In the genomic region with DNA sequence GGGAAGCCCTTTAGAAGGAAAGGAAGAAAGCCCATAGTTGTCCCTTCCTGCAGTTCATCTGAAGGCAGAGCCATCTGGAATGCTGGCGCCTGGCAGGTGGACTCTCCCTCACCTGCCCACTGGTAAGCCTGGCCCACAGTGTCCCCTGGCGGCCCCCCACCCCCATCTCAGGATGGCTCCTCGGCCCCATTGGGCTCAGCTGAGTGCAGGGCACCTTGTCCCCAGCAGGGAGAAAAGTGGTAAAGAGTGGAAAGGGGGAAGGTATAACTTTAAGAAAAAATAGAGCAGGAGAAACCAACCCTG, we compare ENCODE assay signal across 26 cellular contexts. TPM values are rescaled to one million over a fixed set of nuclear protein-coding genes. Genes with fewer than 3 reads are reported as not detected.
DNase-seq lines count a peak whose midpoint lies in the region; FAIRE-seq and TF ChIP-seq lines count a peak whose summit lies in the region.
"Had no signal": no experiment of that assay in that cellular context is flagged by ENCODE, and none has a peak within 500 bp of the region (broad histone marks: within the 10 kb centered on the region; RNA-seq: fewer than 3 reads in every experiment).

No MANE protein-coding gene starts in this region.

- peaks cover 50% of the 10 kb centered on the region for H3K79me2 ChIP-seq in smooth muscle cell (ENCODE audit: low read depth)

- H3K36me3 ChIP-seq in BLaER1: peaks cover 68% of the 10 kb centered on the region
- peaks cover 37% of the 10 kb centered on the region for H3K36me3 ChIP-seq in HUES64 (ENCODE audit: insufficient read depth, low read length)
- no peaks in the 10 kb centered on the region for H3K36me3 ChIP-seq in smooth muscle cell (ENCODE audit: low read depth)
- H3K36me3 ChIP-seq: pancreas had no signal

- H3K27me3 ChIP-seq in BLaER1 (no peaks in the 10 kb centered on the region), HUES64 (ENCODE audit: insufficient read depth, low read length) (no peaks in the 10 kb centered on the region), smooth muscle cell (ENCODE audit: low read depth) (no peaks in the 10 kb centered on the region)
- H3K27me3 ChIP-seq: pancreas, stomach, vagina had no signal

- FAIRE-seq in H54 (lab: Jason Lieb, UNC): no peak
- FAIRE-seq: bronchial epithelial cell, pancreas had no signal

- H3F3A ChIP-seq in smooth muscle cell (ENCODE audit: low read depth): no peaks in the 10 kb centered on the region

- H3K9ac ChIP-seq in BLaER1: peak overlapping the region; percentile 12; the same call in 1 of the 2 replicates
- no peak overlapping the region for H3K9ac ChIP-seq in HUES64 (ENCODE audit: low read depth, low read length)
- H3K9ac ChIP-seq in smooth muscle cell (ENCODE audit: low read depth): no peak overlapping the region

- H3K36me3 Mint-ChIP-seq in brain (peaks cover 43% of the 10 kb centered on the region), nephron progenitor cell (ENCODE audit: low read depth) (peaks cover 54% of the 10 kb centered on the region)

- H4K20me1 ChIP-seq in BLaER1 (peaks cover 90% of the 10 kb centered on the region), smooth muscle cell (ENCODE audit: low read depth) (peaks cover 96% of the 10 kb centered on the region)

- H3K27ac ChIP-seq in BLaER1 (peak overlapping the region; percentile 50; the same call in 1 of the 2 replicates), HUES64 (ENCODE audit: low read depth, low read length) (0 out of 2 replicates have a peak overlapping the region, but pooled peaks have one; percentile 30), smooth muscle cell (ENCODE audit: low read depth) (no peak overlapping the region)
- H3K27ac ChIP-seq: HL-60, pancreas, stomach, vagina had no signal

- peak overlapping the region; percentile 80 for H3K4me2 ChIP-seq in BLaER1
- H3K4me2 ChIP-seq in smooth muscle cell: no peak overlapping the region

- no peak overlapping the region for H3K4me3 Mint-ChIP-seq in brain
- no peak overlapping the region for H3K4me3 Mint-ChIP-seq in nephron progenitor cell
- H3K4me3 Mint-ChIP-seq: activated CD8-positive, alpha-beta T cell treated with anti-CD3 and anti-CD28 coated beads, Interleukin-2, amount 10 ng/mL, durations not matched to agents 7 days and 5 days; activated naive CD4-positive, alpha-beta T cell treated with anti-CD3 and anti-CD28 coated beads, Interleukin-2, amount 50 U/mL, for 24 hours; B cell; nephron had no signal

- no peak for TF ChIP-seq POLR2A in H54 (IDR thresholded peaks at IDR 0.05; ENCODE audit: low read depth, low read length)

- WGBS in HUES64: 81% methylated on average over 3 of the region's 3 CpGs
- 92% methylated on average over 3 of the region's 3 CpGs for WGBS in smooth muscle cell (ENCODE audit: low lambda C conversion rate)

- peaks cover 12% of the 10 kb centered on the region for H3K4me1 Mint-ChIP-seq in brain
- H3K4me1 Mint-ChIP-seq in nephron progenitor cell: peaks cover 30% of the 10 kb centered on the region

- DNase-seq in nephron progenitor cell: no peak
- no peak for DNase-seq in NCI-H1436 treated with DMSO at 0.1 percent for 48 hours (lab: John Stamatoyannopoulos, UW)
- DNase-seq in NCI-H82 treated with DMSO at 0.1 percent for 48 hours (lab: John Stamatoyannopoulos, UW; ENCODE audit: unreplicated experiment): no peak
- no peak for DNase-seq in smooth muscle cell (lab: John Stamatoyannopoulos, UW; ENCODE audit: unreplicated experiment)
- no peak for DNase-seq in H54 (ENCODE audit: insufficient read length, low spot score)
- DNase-seq: DMS153, hippocampal formation, NCI-H1092, NCI-H187 treated with DMSO at 0.1 percent for 48 hours, SIG-M5 had no signal

- H3K27ac Mint-ChIP-seq in brain (peak overlapping the region in 4 of 5 experiments; percentile 26 to 82 (median 57)), nephron progenitor cell (peak overlapping the region; percentile 77)
- H3K27ac Mint-ChIP-seq: activated CD8-positive, alpha-beta T cell treated with anti-CD3 and anti-CD28 coated beads, Interleukin-2, amount 10 ng/mL, durations not matched to agents 7 days and 5 days; activated naive CD4-positive, alpha-beta T cell treated with anti-CD3 and anti-CD28 coated beads, Interleukin-2, amount 50 U/mL, for 24 hours; B cell; nephron had no signal

- no peak overlapping the region for H2AFZ ChIP-seq in smooth muscle cell (ENCODE audit: low read depth)
- H2AFZ ChIP-seq: PC-9 had no signal

- no peaks in the 10 kb centered on the region for H3K27me3 Mint-ChIP-seq in brain
- peaks cover 9% of the 10 kb centered on the region for H3K27me3 Mint-ChIP-seq in nephron progenitor cell (ENCODE audit: low read depth, poor library complexity)
- H3K27me3 Mint-ChIP-seq: activated naive CD4-positive, alpha-beta T cell treated with anti-CD3 and anti-CD28 coated beads, Interleukin-2, amount 50 U/mL, for 24 hours; B cell; CD8-positive, alpha-beta memory T cell; IgD-negative memory B cell had no signal

- H3K4me1 ChIP-seq in BLaER1 (peaks cover 56% of the 10 kb centered on the region), HUES64 (ENCODE audit: insufficient read depth, low read length) (peaks cover 22% of the 10 kb centered on the region), smooth muscle cell (ENCODE audit: low read depth) (no peaks in the 10 kb centered on the region)
- H3K4me1 ChIP-seq: HAP-1, pancreas had no signal

- peaks cover 19% of the 10 kb centered on the region for H3K9me3 ChIP-seq in BLaER1
- no peaks in the 10 kb centered on the region for H3K9me3 ChIP-seq in HUES64 (ENCODE audit: insufficient read depth, low read depth, low read length)
- no peaks in the 10 kb centered on the region for H3K9me3 ChIP-seq in smooth muscle cell (replicated peaks; ENCODE audit: low read depth)
- H3K9me3 ChIP-seq: pancreas, stomach, vagina had no signal

- TF ChIP-seq CTCF in brain (conservative IDR thresholded peaks at IDR 0.05) (no peak), nephron progenitor cell (IDR thresholded peaks at IDR 0.05) (no peak), smooth muscle cell (IDR thresholded peaks at IDR 0.05; ENCODE audit: borderline replicate concordance, insufficient read depth, poor library complexity, severe bottlenecking) (no peak)

- H3K9me3 Mint-ChIP-seq in brain (peaks cover 0 to 7% (median 0%) of the 10 kb centered on the region in 5 experiments), nephron progenitor cell (peaks cover 18% of the 10 kb centered on the region)
- H3K9me3 Mint-ChIP-seq: activated naive CD4-positive, alpha-beta T cell treated with anti-CD3 and anti-CD28 coated beads, Interleukin-2, amount 50 U/mL, for 24 hours; nephron had no signal

- no peak overlapping the region for H3K4me3 ChIP-seq in BLaER1
- no peak overlapping the region for H3K4me3 ChIP-seq in HUES64 (ENCODE audit: low read length)
- no peak overlapping the region for H3K4me3 ChIP-seq in smooth muscle cell
- H3K4me3 ChIP-seq: HAP-1, pancreas, PC-9, stomach, vagina had no signal

RNA-seq across cellular contexts. Expression of a gene that starts 12.6 kb away (rescaled TPM):
- polyA plus RNA-seq in HUES64 (2013, experiment 1 of 2): 11.1 TPM
- 12.2 TPM for polyA plus RNA-seq in HUES64 (2013, experiment 2 of 2)
- polyA plus RNA-seq in brain (ENCODE audit: insufficient read depth, low read depth, low replicate concordance) (39.8 TPM), smooth muscle cell (1.1 and 2.3 TPM in 2 replicates)
- 10.1 and 15.1 TPM in 2 replicates for total RNA-seq in smooth muscle cell

RNA-seq across cellular contexts. Expression of a gene that starts 13.0 kb away (rescaled TPM):
- polyA plus RNA-seq in HUES64 (2013, experiment 1 of 2): 304 TPM
- polyA plus RNA-seq in HUES64 (2013, experiment 2 of 2): 282 TPM
- polyA plus RNA-seq in brain (ENCODE audit: insufficient read depth, low read depth, low replicate concordance) (404 TPM), smooth muscle cell (461 and 473 TPM in 2 replicates)
- 297 and 376 TPM in 2 replicates for total RNA-seq in smooth muscle cell

RNA-seq across cellular contexts. Expression of a gene that starts 26.6 kb away (rescaled TPM):
- 17.8 TPM for polyA plus RNA-seq in HUES64 (2013, experiment 1 of 2)
- polyA plus RNA-seq in HUES64 (2013, experiment 2 of 2): 16.5 TPM
- polyA plus RNA-seq in brain (ENCODE audit: insufficient read depth, low read depth, low replicate concordance) (47.9 TPM), smooth muscle cell (13.4 and 17.9 TPM in 2 replicates)
- total RNA-seq in smooth muscle cell: 19.9 and 21.9 TPM in 2 replicates

RNA-seq across cellular contexts. Expression of a gene that starts 33.9 kb away (rescaled TPM):
- 46.6 TPM for polyA plus RNA-seq in HUES64 (2013, experiment 1 of 2)
- 47.5 TPM for polyA plus RNA-seq in HUES64 (2013, experiment 2 of 2)
- polyA plus RNA-seq in brain (ENCODE audit: insufficient read depth, low read depth, low replicate concordance): 171 TPM
- total RNA-seq in smooth muscle cell: 21.5 and 22.7 TPM in 2 replicates
- 4.9 and 5.6 TPM in 2 replicates for polyA plus RNA-seq in smooth muscle cell

Comparison
In these comparisons a context has a peak if more than half of its experiments do, and no peak if none do; other contexts are left out.
1. RNA of a gene that starts 12.6 kb away (polyA plus RNA-seq): 39.8 TPM in brain (single experiment); 1.1 to 2.3 TPM in smooth muscle cell; every median in the first group is over 10 times any median in the second.